Comparison of ENCODE assay signal across 12 cellular contexts in genomic region chr10:79442171-79443040, GRCh38. TPM values are rescaled to one million over a fixed set of nuclear protein-coding genes. Genes with fewer than 3 reads are reported as not detected.
A peak's percentile ranks its signal among the peaks of the same experiment; 100 is the strongest.
DNase-seq lines count a peak whose midpoint lies in the region; ATAC-seq and TF ChIP-seq lines count a peak whose summit lies in the region.
"Had no signal": no experiment of that assay in that cellular context is flagged by ENCODE, and none has a peak within 500 bp of the region (broad histone marks: within the 10 kb centered on the region; RNA-seq: fewer than 3 reads in every experiment).

No MANE protein-coding gene starts in this region.

- DNase-seq in SJCRH30, result peak in 1 of 2 experiments; percentile 54
- no peak for DNase-seq in esophagus squamous epithelium (lab: John Stamatoyannopoulos, UW)
- no peak for DNase-seq in neural crest cell (ENCODE audit: low read depth, low spot score)
- DNase-seq in tibial artery, result peak in 1 of 2 donors; percentile 69
- DNase-seq: NCI-H1417; stimulated activated CD4-positive, alpha-beta T cell treated with anti-CD3 and anti-CD28 coated beads, Interleukin-12 subunit alpha, Interleukin-12 subunit beta, amount 100 ng/mL, for 4 hours had no signal

- H3K27me3 ChIP-seq in SJCRH30 (no peaks in the 10 kb centered on the region), esophagus squamous epithelium (peaks cover 0 to 4% (median 0%) of the 10 kb centered on the region in 4 donors), tibial artery (no peaks in the 10 kb centered on the region)

- H3K9me3 Mint-ChIP-seq in neural crest cell, result no peaks in the 10 kb centered on the region
- H3K9me3 Mint-ChIP-seq: stimulated activated effector memory CD8-positive, alpha-beta T cell treated with anti-CD3 and anti-CD28 coated beads, Interleukin-12 subunit alpha, Interleukin-12 subunit beta, amount 100 ng/mL, for 72 hours had no signal

- intact Hi-C loops in esophagus squamous epithelium (cut with DNase I) (no loop called here), tibial artery (cut with DNase I; ENCODE audit: low total_unique reads) (loop anchor here (10.0 kb wide), 2 partner anchors 58 to 198 kb away; no protein-coding TSS in a partner anchor)

- peak overlapping the region; percentile 96 for H3K4me3 Mint-ChIP-seq in neural crest cell

- H3K27ac Mint-ChIP-seq in neural crest cell (ENCODE audit: unreplicated experiment), result no peak overlapping the region
- H3K27ac Mint-ChIP-seq: stimulated activated effector memory CD8-positive, alpha-beta T cell treated with anti-CD3 and anti-CD28 coated beads, Interleukin-12 subunit alpha, Interleukin-12 subunit beta, amount 100 ng/mL, for 72 hours had no signal

- no peak overlapping the region for H3K27ac ChIP-seq in SJCRH30
- H3K27ac ChIP-seq in esophagus squamous epithelium, result peak overlapping the region; percentile 3 to 98 (median 89)
- peak overlapping the region; percentile 38 to 94 for H3K27ac ChIP-seq in tibial artery

- peaks cover 43% of the 10 kb centered on the region for H3K4me1 Mint-ChIP-seq in neural crest cell

- no peak for TF ChIP-seq CTCF in esophagus squamous epithelium (IDR thresholded peaks at IDR 0.05)
- no peak for TF ChIP-seq CTCF in neural crest cell (conservative IDR thresholded peaks at IDR 0.05)
- no peak for TF ChIP-seq CTCF in tibial artery (IDR thresholded peaks at IDR 0.05)

- TF ChIP-seq POLR2A in esophagus squamous epithelium (IDR thresholded peaks at IDR 0.05), result no peak

- no peaks in the 10 kb centered on the region for H3K36me3 Mint-ChIP-seq in neural crest cell (ENCODE audit: low read depth)
- H3K36me3 Mint-ChIP-seq: stimulated activated effector memory CD8-positive, alpha-beta T cell treated with anti-CD3 and anti-CD28 coated beads, Interleukin-12 subunit alpha, Interleukin-12 subunit beta, amount 100 ng/mL, for 72 hours had no signal

- ATAC-seq in GM18873 (IDR thresholded peaks at IDR 0.05; ENCODE audit: low FRiP score, unreplicated experiment), result no peak
- no peak for ATAC-seq in GM19035 (IDR thresholded peaks at IDR 0.05; ENCODE audit: unreplicated experiment)
- ATAC-seq in GM18517 (IDR thresholded peaks at IDR 0.05; ENCODE audit: unreplicated experiment), result no peak
- ATAC-seq: stimulated activated effector memory CD8-positive, alpha-beta T cell treated with anti-CD3 and anti-CD28 coated beads, Interleukin-12 subunit alpha, Interleukin-12 subunit beta, amount 100 ng/mL, for 72 hours had no signal

- H3K4me1 ChIP-seq in SJCRH30, result peaks cover 36% of the 10 kb centered on the region
- H3K4me1 ChIP-seq in esophagus squamous epithelium, result peaks cover 21 to 91% (median 37%) of the 10 kb centered on the region in 3 donors
- peaks cover 0 to 73% (median 54%) of the 10 kb centered on the region in 4 donors for H3K4me1 ChIP-seq in tibial artery

- peak overlapping the region; percentile 70 for H3K4me3 ChIP-seq in SJCRH30
- H3K4me3 ChIP-seq in esophagus squamous epithelium, result peak overlapping the region in 3 of 4 donors; percentile 56 to 93 (median 88)
- peak overlapping the region in 1 of 2 donors; percentile 73 for H3K4me3 ChIP-seq in tibial artery
- H3K4me3 ChIP-seq: lung had no signal

- 70 to 86% methylated on average over 5 to 6 of the region's 14 CpGs for WGBS in esophagus squamous epithelium, 2 donors

- peaks cover 27% of the 10 kb centered on the region for H3K36me3 ChIP-seq in SJCRH30
- no peaks in the 10 kb centered on the region for H3K36me3 ChIP-seq in esophagus squamous epithelium
- peaks cover 0 to 9% (median 2%) of the 10 kb centered on the region in 3 donors for H3K36me3 ChIP-seq in tibial artery

- H3K9me3 ChIP-seq in SJCRH30 (replicated peaks), result no peaks in the 10 kb centered on the region
- no peaks in the 10 kb centered on the region for H3K9me3 ChIP-seq in esophagus squamous epithelium
- no peaks in the 10 kb centered on the region for H3K9me3 ChIP-seq in tibial artery

- H3K27me3 Mint-ChIP-seq in neural crest cell (ENCODE audit: low read depth), result peaks cover 15% of the 10 kb centered on the region

RNA-seq across cellular contexts. Expression of gene ZCCHC24, which starts 3.0 kb away (rescaled TPM):
- total RNA-seq in SJCRH30 (2014; rRNA removed; shearing (Covaris generic)), result 53.1 and 53.7 TPM in 2 replicates
- 10 to 100 TPM in 1 of 4 donors, 1 to 10 TPM in 3; 2.2 to 26.1 (median 6.4) TPM for total RNA-seq in esophagus squamous epithelium
- 24.3 and 26.5 TPM in 2 replicates for total RNA-seq in neural crest cell
- total RNA-seq: HT-29 had no signal
